In the genomic region with DNA sequence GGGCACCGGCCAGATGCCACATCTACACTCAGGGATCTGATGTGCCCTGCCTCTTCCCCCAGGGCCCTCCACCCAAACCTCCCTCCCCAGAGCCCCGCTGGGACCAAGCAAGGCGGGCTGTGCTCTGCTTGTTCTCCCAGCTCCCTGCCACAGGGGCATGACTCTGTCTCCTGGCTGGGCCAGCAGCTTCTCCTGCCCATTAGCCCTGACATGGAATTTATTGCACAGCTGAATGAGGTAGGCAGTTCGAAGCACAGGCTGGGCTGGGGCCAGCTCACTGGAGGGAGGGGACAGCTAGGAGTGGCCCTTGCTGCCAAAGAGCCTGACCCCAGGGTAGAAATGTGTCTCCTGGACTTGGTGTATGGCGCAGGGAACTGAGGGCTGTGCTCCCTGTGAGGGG, we compare ENCODE assay signal across 1 cellular context.
TF ChIP-seq lines count a peak whose summit lies in the region.

No MANE protein-coding gene starts in this region.

TF ChIP-seq in IMR-90, 13 proteins besides CTCF, POLR2A, EP300 and RAD21 (continued from another document):
- TF ChIP-seq, protein P1, sequence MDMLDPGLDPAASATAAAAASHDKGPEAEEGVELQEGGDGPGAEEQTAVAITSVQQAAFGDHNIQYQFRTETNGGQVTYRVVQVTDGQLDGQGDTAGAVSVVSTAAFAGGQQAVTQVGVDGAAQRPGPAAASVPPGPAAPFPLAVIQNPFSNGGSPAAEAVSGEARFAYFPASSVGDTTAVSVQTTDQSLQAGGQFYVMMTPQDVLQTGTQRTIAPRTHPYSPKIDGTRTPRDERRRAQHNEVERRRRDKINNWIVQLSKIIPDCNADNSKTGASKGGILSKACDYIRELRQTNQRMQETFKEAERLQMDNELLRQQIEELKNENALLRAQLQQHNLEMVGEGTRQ (IDR thresholded peaks at IDR 0.05; ENCODE audit: low read depth, low read length), result no peak
- TF ChIP-seq MAZ (IDR thresholded peaks at IDR 0.05; ENCODE audit: borderline replicate concordance, low read depth, low read length) (no peak), CHD1 (IDR thresholded peaks at IDR 0.05; ENCODE audit: low read depth, low read length) (no peak), MAFK (IDR thresholded peaks at IDR 0.05; ENCODE audit: low read depth, low read length) (no peak), NFE2L2 (IDR thresholded peaks at IDR 0.05; ENCODE audit: low read depth, low read length) (no peak)
TF ChIP-seq in IMR-90: peak in this region for 0.
